In the genomic region with DNA sequence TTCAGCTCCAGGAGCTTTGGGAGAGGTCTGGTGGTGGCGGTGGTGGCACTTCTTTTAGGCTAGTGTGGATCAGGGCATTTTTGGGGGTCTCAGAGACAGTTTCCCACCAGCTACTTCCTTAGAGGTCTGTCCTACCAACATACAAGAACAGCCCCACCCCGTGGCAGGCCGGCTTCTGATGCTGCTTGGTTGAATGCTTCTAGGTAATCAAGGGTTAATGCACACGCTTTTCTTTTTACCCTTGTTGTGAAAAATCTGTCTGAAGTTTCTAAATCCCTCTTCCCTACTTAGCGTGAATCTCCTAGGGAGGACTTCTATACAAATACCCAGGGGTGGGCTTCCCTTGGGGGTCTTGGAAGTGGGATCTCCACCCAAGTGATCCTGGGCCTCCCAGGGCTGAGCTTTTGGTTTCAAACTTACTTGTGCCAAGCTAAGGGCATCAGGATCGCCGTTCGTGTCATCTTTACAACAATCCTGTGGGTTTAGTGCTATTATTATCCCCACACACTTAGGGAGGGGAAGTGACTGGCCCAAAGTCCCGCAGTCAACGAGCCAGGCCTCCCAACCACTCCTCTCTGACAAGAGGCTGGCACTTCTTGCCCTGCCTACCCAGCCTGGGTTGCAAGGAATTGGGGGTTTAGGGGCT, we compare ENCODE assay signal across 2 cellular contexts.
TF ChIP-seq lines count a peak whose summit lies in the region.

No MANE protein-coding gene starts in this region.

TF ChIP-seq in SK-N-SH, 30 proteins besides CTCF, POLR2A, EP300 and RAD21 (continued from another document):
- TF ChIP-seq POLR2AphosphoS5 (IDR thresholded peaks at IDR 0.05; ENCODE audit: low read depth, low read length), result no peak
- no peak for TF ChIP-seq TAF1 (IDR thresholded peaks at IDR 0.05; ENCODE audit: borderline replicate concordance, low read depth, low read length)
- no peak for TF ChIP-seq RFX5 (IDR thresholded peaks at IDR 0.05; ENCODE audit: low read length)
- no peak for TF ChIP-seq TCF12 (IDR thresholded peaks at IDR 0.05)
- no peak for TF ChIP-seq ELF1 (IDR thresholded peaks at IDR 0.05)
- no peak for TF ChIP-seq MXI1 (IDR thresholded peaks at IDR 0.05; ENCODE audit: low read depth, low read length)
- TF ChIP-seq TEAD4 (IDR thresholded peaks at IDR 0.05; ENCODE audit: borderline replicate concordance, insufficient read depth), result no peak
- TF ChIP-seq, protein P1, sequence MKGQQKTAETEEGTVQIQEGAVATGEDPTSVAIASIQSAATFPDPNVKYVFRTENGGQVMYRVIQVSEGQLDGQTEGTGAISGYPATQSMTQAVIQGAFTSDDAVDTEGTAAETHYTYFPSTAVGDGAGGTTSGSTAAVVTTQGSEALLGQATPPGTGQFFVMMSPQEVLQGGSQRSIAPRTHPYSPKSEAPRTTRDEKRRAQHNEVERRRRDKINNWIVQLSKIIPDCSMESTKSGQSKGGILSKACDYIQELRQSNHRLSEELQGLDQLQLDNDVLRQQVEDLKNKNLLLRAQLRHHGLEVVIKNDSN (IDR thresholded peaks at IDR 0.05; ENCODE audit: borderline replicate concordance, low read depth), result no peak
- TF ChIP-seq EZH2phosphoT487 (IDR thresholded peaks at IDR 0.05; ENCODE audit: borderline replicate concordance, low read depth), result no peak
- no peak for TF ChIP-seq CHD2 (IDR thresholded peaks at IDR 0.05; ENCODE audit: low read length, partially characterized antibody)
- TF ChIP-seq, protein P2, sequence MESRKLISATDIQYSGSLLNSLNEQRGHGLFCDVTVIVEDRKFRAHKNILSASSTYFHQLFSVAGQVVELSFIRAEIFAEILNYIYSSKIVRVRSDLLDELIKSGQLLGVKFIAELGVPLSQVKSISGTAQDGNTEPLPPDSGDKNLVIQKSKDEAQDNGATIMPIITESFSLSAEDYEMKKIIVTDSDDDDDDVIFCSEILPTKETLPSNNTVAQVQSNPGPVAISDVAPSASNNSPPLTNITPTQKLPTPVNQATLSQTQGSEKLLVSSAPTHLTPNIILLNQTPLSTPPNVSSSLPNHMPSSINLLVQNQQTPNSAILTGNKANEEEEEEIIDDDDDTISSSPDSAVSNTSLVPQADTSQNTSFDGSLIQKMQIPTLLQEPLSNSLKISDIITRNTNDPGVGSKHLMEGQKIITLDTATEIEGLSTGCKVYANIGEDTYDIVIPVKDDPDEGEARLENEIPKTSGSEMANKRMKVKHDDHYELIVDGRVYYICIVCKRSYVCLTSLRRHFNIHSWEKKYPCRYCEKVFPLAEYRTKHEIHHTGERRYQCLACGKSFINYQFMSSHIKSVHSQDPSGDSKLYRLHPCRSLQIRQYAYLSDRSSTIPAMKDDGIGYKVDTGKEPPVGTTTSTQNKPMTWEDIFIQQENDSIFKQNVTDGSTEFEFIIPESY (IDR thresholded peaks at IDR 0.05; ENCODE audit: borderline replicate concordance, low read depth), result no peak
TF ChIP-seq in SK-N-SH: peak in this region for 0.

TF ChIP-seq in SK-N-SH treated with all-trans-retinoic acid at 6 μM for 48 hours, 23 proteins besides CTCF, POLR2A, EP300 and RAD21 (continued from another document):
- TF ChIP-seq, protein P3, sequence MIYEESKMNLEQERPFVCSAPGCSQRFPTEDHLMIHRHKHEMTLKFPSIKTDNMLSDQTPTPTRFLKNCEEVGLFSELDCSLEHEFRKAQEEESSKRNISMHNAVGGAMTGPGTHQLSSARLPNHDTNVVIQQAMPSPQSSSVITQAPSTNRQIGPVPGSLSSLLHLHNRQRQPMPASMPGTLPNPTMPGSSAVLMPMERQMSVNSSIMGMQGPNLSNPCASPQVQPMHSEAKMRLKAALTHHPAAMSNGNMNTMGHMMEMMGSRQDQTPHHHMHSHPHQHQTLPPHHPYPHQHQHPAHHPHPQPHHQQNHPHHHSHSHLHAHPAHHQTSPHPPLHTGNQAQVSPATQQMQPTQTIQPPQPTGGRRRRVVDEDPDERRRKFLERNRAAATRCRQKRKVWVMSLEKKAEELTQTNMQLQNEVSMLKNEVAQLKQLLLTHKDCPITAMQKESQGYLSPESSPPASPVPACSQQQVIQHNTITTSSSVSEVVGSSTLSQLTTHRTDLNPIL (CRISPR knock-in tag; IDR thresholded peaks at IDR 0.05; ENCODE audit: low read depth), result no peak
- no peak for TF ChIP-seq ZFP3 (CRISPR knock-in tag; IDR thresholded peaks at IDR 0.05)
- TF ChIP-seq ZNF8 (CRISPR knock-in tag; IDR thresholded peaks at IDR 0.05), result no peak
- TF ChIP-seq ZFP30 (CRISPR knock-in tag; IDR thresholded peaks at IDR 0.05), result no peak
- TF ChIP-seq GLIS3 (CRISPR knock-in tag; IDR thresholded peaks at IDR 0.05), result no peak
- TF ChIP-seq ZC3H10 (CRISPR knock-in tag; IDR thresholded peaks at IDR 0.05), result no peak
- TF ChIP-seq SNAI2 (CRISPR knock-in tag; IDR thresholded peaks at IDR 0.05), result no peak
- no peak for TF ChIP-seq OSR1 (CRISPR knock-in tag; IDR thresholded peaks at IDR 0.05)
- no peak for TF ChIP-seq CSDC2 (CRISPR knock-in tag; IDR thresholded peaks at IDR 0.05)
- TF ChIP-seq ZNF70 (CRISPR knock-in tag; IDR thresholded peaks at IDR 0.05), result no peak
- TF ChIP-seq, protein P4, sequence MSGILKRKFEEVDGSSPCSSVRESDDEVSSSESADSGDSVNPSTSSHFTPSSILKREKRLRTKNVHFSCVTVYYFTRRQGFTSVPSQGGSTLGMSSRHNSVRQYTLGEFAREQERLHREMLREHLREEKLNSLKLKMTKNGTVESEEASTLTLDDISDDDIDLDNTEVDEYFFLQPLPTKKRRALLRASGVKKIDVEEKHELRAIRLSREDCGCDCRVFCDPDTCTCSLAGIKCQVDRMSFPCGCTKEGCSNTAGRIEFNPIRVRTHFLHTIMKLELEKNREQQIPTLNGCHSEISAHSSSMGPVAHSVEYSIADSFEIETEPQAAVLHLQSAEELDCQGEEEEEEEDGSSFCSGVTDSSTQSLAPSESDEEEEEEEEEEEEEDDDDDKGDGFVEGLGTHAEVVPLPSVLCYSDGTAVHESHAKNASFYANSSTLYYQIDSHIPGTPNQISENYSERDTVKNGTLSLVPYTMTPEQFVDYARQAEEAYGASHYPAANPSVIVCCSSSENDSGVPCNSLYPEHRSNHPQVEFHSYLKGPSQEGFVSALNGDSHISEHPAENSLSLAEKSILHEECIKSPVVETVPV (CRISPR knock-in tag; IDR thresholded peaks at IDR 0.05), result no peak
- TF ChIP-seq PPARA (CRISPR knock-in tag; IDR thresholded peaks at IDR 0.05; ENCODE audit: borderline replicate concordance), result no peak
- TF ChIP-seq, protein P5, sequence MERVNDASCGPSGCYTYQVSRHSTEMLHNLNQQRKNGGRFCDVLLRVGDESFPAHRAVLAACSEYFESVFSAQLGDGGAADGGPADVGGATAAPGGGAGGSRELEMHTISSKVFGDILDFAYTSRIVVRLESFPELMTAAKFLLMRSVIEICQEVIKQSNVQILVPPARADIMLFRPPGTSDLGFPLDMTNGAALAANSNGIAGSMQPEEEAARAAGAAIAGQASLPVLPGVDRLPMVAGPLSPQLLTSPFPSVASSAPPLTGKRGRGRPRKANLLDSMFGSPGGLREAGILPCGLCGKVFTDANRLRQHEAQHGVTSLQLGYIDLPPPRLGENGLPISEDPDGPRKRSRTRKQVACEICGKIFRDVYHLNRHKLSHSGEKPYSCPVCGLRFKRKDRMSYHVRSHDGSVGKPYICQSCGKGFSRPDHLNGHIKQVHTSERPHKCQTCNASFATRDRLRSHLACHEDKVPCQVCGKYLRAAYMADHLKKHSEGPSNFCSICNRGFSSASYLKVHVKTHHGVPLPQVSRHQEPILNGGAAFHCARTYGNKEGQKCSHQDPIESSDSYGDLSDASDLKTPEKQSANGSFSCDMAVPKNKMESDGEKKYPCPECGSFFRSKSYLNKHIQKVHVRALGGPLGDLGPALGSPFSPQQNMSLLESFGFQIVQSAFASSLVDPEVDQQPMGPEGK (CRISPR knock-in tag; IDR thresholded peaks at IDR 0.05; ENCODE audit: borderline replicate concordance), result no peak
- TF ChIP-seq, protein P6, sequence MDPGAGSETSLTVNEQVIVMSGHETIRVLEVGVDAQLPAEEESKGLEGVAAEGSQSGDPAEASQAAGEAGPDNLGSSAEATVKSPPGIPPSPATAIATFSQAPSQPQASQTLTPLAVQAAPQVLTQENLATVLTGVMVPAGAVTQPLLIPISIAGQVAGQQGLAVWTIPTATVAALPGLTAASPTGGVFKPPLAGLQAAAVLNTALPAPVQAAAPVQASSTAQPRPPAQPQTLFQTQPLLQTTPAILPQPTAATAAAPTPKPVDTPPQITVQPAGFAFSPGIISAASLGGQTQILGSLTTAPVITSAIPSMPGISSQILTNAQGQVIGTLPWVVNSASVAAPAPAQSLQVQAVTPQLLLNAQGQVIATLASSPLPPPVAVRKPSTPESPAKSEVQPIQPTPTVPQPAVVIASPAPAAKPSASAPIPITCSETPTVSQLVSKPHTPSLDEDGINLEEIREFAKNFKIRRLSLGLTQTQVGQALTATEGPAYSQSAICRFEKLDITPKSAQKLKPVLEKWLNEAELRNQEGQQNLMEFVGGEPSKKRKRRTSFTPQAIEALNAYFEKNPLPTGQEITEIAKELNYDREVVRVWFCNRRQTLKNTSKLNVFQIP (CRISPR knock-in tag; IDR thresholded peaks at IDR 0.05; ENCODE audit: borderline replicate concordance, low read depth), result no peak
- TF ChIP-seq ESRRG (CRISPR knock-in tag; IDR thresholded peaks at IDR 0.05), result no peak
- no peak for TF ChIP-seq BACH2 (CRISPR knock-in tag; IDR thresholded peaks at IDR 0.05; ENCODE audit: borderline replicate concordance)
